Comparison of ENCODE assay signal across 1 cellular context in the genomic region with DNA sequence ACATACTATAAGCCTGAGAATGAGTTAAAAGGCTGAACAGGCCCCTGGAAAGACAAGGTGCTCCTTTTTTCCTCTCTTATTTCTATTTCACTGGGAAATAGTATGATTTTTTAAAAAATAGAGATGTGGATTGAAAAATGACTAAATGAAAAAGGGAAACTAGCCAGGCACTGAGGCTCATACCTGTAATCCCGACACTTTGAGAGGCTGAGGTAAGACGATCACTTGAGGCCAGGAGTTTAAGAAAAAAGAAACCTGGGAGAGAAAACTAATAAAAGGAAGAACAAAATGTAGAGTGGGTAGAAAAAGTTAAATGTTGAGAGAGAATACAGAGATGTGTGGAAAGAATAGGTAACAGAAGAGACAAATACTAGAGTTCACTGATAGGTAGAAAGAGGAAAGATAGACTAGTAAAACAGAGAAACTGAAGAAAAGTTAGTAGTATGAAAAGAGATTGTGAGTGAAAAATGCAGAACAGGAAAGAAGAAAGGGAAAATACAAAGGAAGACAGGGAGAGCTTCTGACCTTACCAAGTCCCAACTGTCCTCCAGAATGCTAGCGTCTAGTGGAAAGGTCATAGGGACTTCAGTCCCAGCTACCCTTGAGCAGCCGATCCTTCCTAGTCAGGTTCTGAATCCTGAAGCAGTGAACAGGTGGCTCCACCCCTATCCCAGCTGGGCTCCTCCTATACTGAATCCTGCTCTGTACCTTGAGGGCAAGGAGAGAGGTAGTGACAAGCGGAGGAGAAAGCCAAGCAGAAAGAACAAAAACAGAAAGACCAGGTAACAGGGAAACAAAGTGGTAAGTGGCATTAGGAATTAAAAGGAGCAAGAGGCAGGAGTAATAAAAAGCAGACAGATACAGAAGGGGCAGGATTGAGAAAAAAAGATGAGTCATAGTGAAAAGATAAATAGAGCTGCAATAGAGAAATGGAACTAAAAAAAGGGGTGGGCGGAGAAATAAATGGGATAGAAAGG.
A peak's percentile ranks its signal among the peaks of the same experiment; 100 is the strongest.
TF ChIP-seq lines count a peak whose summit lies in the region.

No MANE protein-coding gene starts in this region.

TF ChIP-seq in HEK293, 187 proteins besides CTCF, POLR2A, EP300 and RAD21 (continued from another document):
- TF ChIP-seq KLF8 (tag by site-specific recombination; IDR thresholded peaks at IDR 0.05), result peak; percentile 74
- TF ChIP-seq ZEB2 (tag by site-specific recombination; IDR thresholded peaks at IDR 0.05), result 0 out of 2 replicates have a peak, but pooled peaks have one; percentile 41
- TF ChIP-seq ZNF362 (tag by site-specific recombination; IDR thresholded peaks at IDR 0.05), result 0 out of 2 replicates have a peak, but pooled peaks have one; percentile 16
- TF ChIP-seq ZNF175 (tag by site-specific recombination; IDR thresholded peaks at IDR 0.05), result no peak
- peak; percentile 95 for TF ChIP-seq SCRT2 (tag by site-specific recombination; IDR thresholded peaks at IDR 0.05)
- TF ChIP-seq, protein P1, sequence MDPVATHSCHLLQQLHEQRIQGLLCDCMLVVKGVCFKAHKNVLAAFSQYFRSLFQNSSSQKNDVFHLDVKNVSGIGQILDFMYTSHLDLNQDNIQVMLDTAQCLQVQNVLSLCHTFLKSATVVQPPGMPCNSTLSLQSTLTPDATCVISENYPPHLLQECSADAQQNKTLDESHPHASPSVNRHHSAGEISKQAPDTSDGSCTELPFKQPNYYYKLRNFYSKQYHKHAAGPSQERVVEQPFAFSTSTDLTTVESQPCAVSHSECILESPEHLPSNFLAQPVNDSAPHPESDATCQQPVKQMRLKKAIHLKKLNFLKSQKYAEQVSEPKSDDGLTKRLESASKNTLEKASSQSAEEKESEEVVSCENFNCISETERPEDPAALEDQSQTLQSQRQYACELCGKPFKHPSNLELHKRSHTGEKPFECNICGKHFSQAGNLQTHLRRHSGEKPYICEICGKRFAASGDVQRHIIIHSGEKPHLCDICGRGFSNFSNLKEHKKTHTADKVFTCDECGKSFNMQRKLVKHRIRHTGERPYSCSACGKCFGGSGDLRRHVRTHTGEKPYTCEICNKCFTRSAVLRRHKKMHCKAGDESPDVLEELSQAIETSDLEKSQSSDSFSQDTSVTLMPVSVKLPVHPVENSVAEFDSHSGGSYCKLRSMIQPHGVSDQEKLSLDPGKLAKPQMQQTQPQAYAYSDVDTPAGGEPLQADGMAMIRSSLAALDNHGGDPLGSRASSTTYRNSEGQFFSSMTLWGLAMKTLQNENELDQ (tag by site-specific recombination; IDR thresholded peaks at IDR 0.05; ENCODE audit: low read depth), result no peak
- peak; percentile 97 for TF ChIP-seq PRDM1 (tag by site-specific recombination; IDR thresholded peaks at IDR 0.05)
- TF ChIP-seq, protein P2, sequence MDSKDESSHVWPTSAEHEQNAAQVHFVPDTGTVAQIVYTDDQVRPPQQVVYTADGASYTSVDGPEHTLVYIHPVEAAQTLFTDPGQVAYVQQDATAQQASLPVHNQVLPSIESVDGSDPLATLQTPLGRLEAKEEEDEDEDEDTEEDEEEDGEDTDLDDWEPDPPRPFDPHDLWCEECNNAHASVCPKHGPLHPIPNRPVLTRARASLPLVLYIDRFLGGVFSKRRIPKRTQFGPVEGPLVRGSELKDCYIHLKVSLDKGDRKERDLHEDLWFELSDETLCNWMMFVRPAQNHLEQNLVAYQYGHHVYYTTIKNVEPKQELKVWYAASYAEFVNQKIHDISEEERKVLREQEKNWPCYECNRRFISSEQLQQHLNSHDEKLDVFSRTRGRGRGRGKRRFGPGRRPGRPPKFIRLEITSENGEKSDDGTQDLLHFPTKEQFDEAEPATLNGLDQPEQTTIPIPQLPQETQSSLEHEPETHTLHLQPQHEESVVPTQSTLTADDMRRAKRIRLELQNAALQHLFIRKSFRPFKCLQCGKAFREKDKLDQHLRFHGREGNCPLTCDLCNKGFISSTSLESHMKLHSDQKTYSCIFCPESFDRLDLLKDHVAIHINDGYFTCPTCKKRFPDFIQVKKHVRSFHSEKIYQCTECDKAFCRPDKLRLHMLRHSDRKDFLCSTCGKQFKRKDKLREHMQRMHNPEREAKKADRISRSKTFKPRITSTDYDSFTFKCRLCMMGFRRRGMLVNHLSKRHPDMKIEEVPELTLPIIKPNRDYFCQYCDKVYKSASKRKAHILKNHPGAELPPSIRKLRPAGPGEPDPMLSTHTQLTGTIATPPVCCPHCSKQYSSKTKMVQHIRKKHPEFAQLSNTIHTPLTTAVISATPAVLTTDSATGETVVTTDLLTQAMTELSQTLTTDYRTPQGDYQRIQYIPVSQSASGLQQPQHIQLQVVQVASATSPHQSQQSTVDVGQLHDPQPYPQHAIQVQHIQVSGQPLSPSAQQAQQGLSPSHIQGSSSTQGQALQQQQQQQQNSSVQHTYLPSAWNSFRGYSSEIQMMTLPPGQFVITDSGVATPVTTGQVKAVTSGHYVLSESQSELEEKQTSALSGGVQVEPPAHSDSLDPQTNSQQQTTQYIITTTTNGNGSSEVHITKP (tag by site-specific recombination; IDR thresholded peaks at IDR 0.05), result peak; percentile 46; the same call in 1 of the 2 replicates
- TF ChIP-seq SCRT1 (tag by site-specific recombination; IDR thresholded peaks at IDR 0.05; ENCODE audit: borderline replicate concordance), result peak; percentile 84
- TF ChIP-seq, protein P3, sequence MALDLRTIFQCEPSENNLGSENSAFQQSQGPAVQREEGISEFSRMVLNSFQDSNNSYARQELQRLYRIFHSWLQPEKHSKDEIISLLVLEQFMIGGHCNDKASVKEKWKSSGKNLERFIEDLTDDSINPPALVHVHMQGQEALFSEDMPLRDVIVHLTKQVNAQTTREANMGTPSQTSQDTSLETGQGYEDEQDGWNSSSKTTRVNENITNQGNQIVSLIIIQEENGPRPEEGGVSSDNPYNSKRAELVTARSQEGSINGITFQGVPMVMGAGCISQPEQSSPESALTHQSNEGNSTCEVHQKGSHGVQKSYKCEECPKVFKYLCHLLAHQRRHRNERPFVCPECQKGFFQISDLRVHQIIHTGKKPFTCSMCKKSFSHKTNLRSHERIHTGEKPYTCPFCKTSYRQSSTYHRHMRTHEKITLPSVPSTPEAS (tag by site-specific recombination; IDR thresholded peaks at IDR 0.05), result no peak
- TF ChIP-seq, protein P4, sequence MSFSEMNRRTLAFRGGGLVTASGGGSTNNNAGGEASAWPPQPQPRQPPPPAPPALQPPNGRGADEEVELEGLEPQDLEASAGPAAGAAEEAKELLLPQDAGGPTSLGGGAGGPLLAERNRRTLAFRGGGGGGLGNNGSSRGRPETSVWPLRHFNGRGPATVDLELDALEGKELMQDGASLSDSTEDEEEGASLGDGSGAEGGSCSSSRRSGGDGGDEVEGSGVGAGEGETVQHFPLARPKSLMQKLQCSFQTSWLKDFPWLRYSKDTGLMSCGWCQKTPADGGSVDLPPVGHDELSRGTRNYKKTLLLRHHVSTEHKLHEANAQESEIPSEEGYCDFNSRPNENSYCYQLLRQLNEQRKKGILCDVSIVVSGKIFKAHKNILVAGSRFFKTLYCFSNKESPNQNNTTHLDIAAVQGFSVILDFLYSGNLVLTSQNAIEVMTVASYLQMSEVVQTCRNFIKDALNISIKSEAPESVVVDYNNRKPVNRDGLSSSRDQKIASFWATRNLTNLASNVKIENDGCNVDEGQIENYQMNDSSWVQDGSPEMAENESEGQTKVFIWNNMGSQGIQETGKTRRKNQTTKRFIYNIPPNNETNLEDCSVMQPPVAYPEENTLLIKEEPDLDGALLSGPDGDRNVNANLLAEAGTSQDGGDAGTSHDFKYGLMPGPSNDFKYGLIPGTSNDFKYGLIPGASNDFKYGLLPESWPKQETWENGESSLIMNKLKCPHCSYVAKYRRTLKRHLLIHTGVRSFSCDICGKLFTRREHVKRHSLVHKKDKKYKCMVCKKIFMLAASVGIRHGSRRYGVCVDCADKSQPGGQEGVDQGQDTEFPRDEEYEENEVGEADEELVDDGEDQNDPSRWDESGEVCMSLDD (tag by site-specific recombination; IDR thresholded peaks at IDR 0.05), result no peak
